2 cellular contexts compared by ENCODE assay signal in genomic region chrX:31331928-31332327, GRCh38.
TF ChIP-seq lines count a peak whose summit lies in the region.

No MANE protein-coding gene starts in this region.

TF ChIP-seq in SK-N-SH, 30 proteins besides CTCF, POLR2A, EP300 and RAD21 (continued from another document):
- no peak for TF ChIP-seq RXRA (IDR thresholded peaks at IDR 0.05; ENCODE audit: borderline replicate concordance, low read depth)
- peak; percentile 32; the same call in 1 of the 2 replicates for TF ChIP-seq GATA2 (CRISPR knock-in tag; IDR thresholded peaks at IDR 0.05)
- TF ChIP-seq EZH2phosphoT487 (IDR thresholded peaks at IDR 0.05; ENCODE audit: borderline replicate concordance, low read depth) = no peak
- TF ChIP-seq TAF1 (IDR thresholded peaks at IDR 0.05; ENCODE audit: borderline replicate concordance, low read depth, low read length) = no peak
- no peak for TF ChIP-seq FOXJ3 (CRISPR knock-in tag; IDR thresholded peaks at IDR 0.05)

TF ChIP-seq in SK-N-SH treated with all-trans-retinoic acid at 6 μM for 48 hours, 23 proteins besides CTCF, POLR2A, EP300 and RAD21:
- no peak for TF ChIP-seq POU6F1 (CRISPR knock-in tag; IDR thresholded peaks at IDR 0.05; ENCODE audit: borderline replicate concordance, low read depth)
- no peak for TF ChIP-seq PPARA (CRISPR knock-in tag; IDR thresholded peaks at IDR 0.05; ENCODE audit: borderline replicate concordance)
- no peak for TF ChIP-seq OSR1 (CRISPR knock-in tag; IDR thresholded peaks at IDR 0.05)
- no peak for TF ChIP-seq BACH2 (CRISPR knock-in tag; IDR thresholded peaks at IDR 0.05; ENCODE audit: borderline replicate concordance)
- no peak for TF ChIP-seq ZFP30 (CRISPR knock-in tag; IDR thresholded peaks at IDR 0.05)
- TF ChIP-seq ARNTL (CRISPR knock-in tag; IDR thresholded peaks at IDR 0.05; ENCODE audit: borderline replicate concordance, low read depth) = no peak
- no peak for TF ChIP-seq SNAI2 (CRISPR knock-in tag; IDR thresholded peaks at IDR 0.05)
TF ChIP-seq in SK-N-SH treated with all-trans-retinoic acid at 6 μM for 48 hours: peak in this region for 0.
